Comparison of ENCODE assay signal across 11 cellular contexts in the genomic region with DNA sequence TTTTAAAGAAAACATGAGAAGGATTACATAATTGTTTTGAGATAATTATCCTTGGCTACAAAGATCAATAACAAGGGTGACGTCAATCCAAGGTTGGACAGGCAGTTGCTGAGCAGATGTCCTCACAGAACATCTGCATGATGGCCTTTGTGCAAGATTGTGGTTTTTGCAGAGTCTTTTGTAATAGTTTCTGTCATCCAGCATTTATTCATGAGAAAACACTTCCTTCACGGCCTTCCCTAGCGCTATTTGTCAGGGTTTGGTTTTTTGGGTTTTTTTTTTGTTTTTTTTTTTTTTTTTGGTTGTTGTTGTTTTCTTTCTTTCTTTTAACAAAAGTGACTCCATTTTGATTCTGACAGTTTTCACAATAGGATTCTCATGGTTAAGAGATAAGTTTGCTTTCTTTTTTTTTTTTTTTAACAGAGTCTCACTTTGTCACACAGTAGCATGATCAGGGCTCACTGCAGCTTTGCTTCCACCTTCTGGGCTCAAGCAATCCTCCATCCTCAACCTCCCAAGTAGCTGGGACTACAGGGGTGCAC. TPM values are rescaled to one million over a fixed set of nuclear protein-coding genes. Genes with fewer than 3 reads are reported as not detected.
DNase-seq lines count a peak whose midpoint lies in the region; ATAC-seq and TF ChIP-seq lines count a peak whose summit lies in the region.
"Had no signal": no experiment of that assay in that cellular context is flagged by ENCODE, and none has a peak within 500 bp of the region (broad histone marks: within the 10 kb centered on the region; RNA-seq: fewer than 3 reads in every experiment).

No MANE protein-coding gene starts in this region.

- no peaks in the 10 kb centered on the region for H3K36me3 ChIP-seq in upper lobe of right lung

- DNase-seq in NCI-H748 (lab: John Stamatoyannopoulos, UW; ENCODE audit: unreplicated experiment), result peak; percentile 38
- no peak for DNase-seq in NCI-H748 treated with DMSO at 0.1 percent for 48 hours (lab: John Stamatoyannopoulos, UW)
- DNase-seq in NOMO-1 treated with dmso at 0.1 percent for 144 hours (lab: John Stamatoyannopoulos, UW; ENCODE audit: unreplicated experiment), result peak; percentile 91
- peak; percentile 66 for DNase-seq in fibroblast of the conjunctiva (ENCODE audit: low read depth)
- DNase-seq in upper lobe of right lung, result no peak
- DNase-seq in nephron progenitor cell, result no peak
- DNase-seq in retina, result no peak
- DNase-seq: NCI-H226, right cardiac atrium had no signal

- ATAC-seq in upper lobe of right lung (peak; percentile 74), GM21825 (IDR thresholded peaks at IDR 0.05; ENCODE audit: unreplicated experiment) (no peak)

- peak overlapping the region; percentile 58 for H3K27ac ChIP-seq in upper lobe of right lung

- H3K9me3 ChIP-seq in upper lobe of right lung, result no peaks in the 10 kb centered on the region

- intact Hi-C loops in upper lobe of right lung (cut with DNase I), result no loop called here

- H3K4me1 Mint-ChIP-seq in nephron progenitor cell, result peaks cover 6% of the 10 kb centered on the region

- TF ChIP-seq CTCF in upper lobe of right lung (IDR thresholded peaks at IDR 0.05) (no peak), nephron progenitor cell (IDR thresholded peaks at IDR 0.05) (no peak)

- H3K27ac Mint-ChIP-seq in nephron progenitor cell, result no peak overlapping the region

- no peaks in the 10 kb centered on the region for H3K36me3 Mint-ChIP-seq in nephron progenitor cell (ENCODE audit: low read depth)
- H3K36me3 Mint-ChIP-seq: CD4-positive, CD25-positive, alpha-beta regulatory T cell had no signal

- H3K4me3 Mint-ChIP-seq in nephron progenitor cell, result no peak overlapping the region
- H3K4me3 Mint-ChIP-seq: CD4-positive, CD25-positive, alpha-beta regulatory T cell had no signal

- no peaks in the 10 kb centered on the region for H3K27me3 Mint-ChIP-seq in nephron progenitor cell (ENCODE audit: low read depth, poor library complexity)

- no peak overlapping the region for H3K4me3 ChIP-seq in upper lobe of right lung

- no peaks in the 10 kb centered on the region for H3K27me3 ChIP-seq in upper lobe of right lung

- H3K9me3 Mint-ChIP-seq in nephron progenitor cell, result no peaks in the 10 kb centered on the region
- H3K9me3 Mint-ChIP-seq: CD4-positive, CD25-positive, alpha-beta regulatory T cell had no signal

- H3K4me1 ChIP-seq in upper lobe of right lung, result peaks cover 5% of the 10 kb centered on the region

RNA-seq across cellular contexts. Expression of gene ELF2, which starts 31.5 kb away (rescaled TPM):
- 48.2 TPM for total RNA-seq in upper lobe of right lung

Comparison
In these comparisons a context has a peak if more than half of its experiments do, and no peak if none do; other contexts are left out.
1. DNase-seq: peak in NCI-H748 (single experiment), NOMO-1 treated with dmso at 0.1 percent for 144 hours (single experiment) and fibroblast of the conjunctiva (single experiment); none in NCI-H748 treated with DMSO at 0.1 percent for 48 hours (single experiment), upper lobe of right lung (single experiment), nephron progenitor cell (single experiment) and retina (single experiment).